16 cellular contexts compared by ENCODE assay signal in the genomic region with DNA sequence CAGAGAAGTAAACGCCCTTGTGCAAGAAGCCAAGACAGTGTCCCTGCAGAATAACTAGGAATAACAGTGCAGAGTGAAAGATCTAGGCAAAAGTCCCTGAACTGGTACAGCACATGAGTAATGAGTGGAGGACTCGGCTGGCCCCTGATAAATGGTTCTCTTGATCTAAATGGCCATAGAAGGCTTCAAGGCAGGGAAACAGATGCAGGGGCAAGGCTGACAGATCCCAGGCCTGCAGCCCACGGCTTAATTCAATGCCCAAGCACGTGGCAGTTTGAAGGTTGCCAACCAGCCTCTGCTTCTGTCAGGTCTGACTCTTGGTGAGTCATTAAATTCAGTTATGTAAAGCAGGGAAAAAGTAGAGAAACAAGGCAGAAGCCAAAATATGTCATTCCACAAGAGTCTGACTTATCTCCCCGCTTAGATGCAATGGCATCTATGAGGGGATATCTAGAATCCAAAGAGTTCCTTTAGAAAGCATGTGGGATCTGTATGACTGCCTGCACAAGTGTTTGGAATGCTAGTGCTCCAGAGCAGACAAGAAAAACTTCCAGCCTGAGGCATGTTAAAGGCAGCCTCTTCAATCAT.
DNase-seq lines count a peak whose midpoint lies in the region; ATAC-seq and TF ChIP-seq lines count a peak whose summit lies in the region.
"Had no signal": no experiment of that assay in that cellular context is flagged by ENCODE, and none has a peak within 500 bp of the region (broad histone marks: within the 10 kb centered on the region; RNA-seq: fewer than 3 reads in every experiment).

No MANE protein-coding gene starts in this region.

- peak; percentile 71 for DNase-seq in GM03348 (ENCODE audit: low spot score)
- peak; percentile 8 to 67 for DNase-seq in ascending aorta (ENCODE audit: low spot score in 2 of 2)
- DNase-seq in left cardiac atrium = peak; percentile 49
- DNase-seq in sciatic nerve (ENCODE audit: low spot score) = no peak
- no peak for DNase-seq in esophagus muscularis mucosa (ENCODE audit: extremely low spot score)
- DNase-seq in activated CD4-positive, alpha-beta T cell treated with anti-CD3 and anti-CD28 coated beads, Interleukin-2, amount 10 ng/mL, durations not matched to agents 7 days and 5 days = no peak
- DNase-seq: GOT3; NCI-H187; stimulated activated CD4-positive, alpha-beta T cell treated with anti-CD3 and anti-CD28 coated beads, Interleukin-4, amount 100 ng/mL, for 1 hour; upper lobe of left lung had no signal

- H3K27ac ChIP-seq in ascending aorta = peak overlapping the region in 1 of 2 donors; percentile 8
- H3K27ac ChIP-seq in esophagus muscularis mucosa (replicated peaks in 1 of 4) = no peak overlapping the region
- H3K27ac ChIP-seq: HL-60, upper lobe of left lung had no signal

- no peak for TF ChIP-seq EP300 in esophagus muscularis mucosa (IDR thresholded peaks at IDR 0.05)

- peak; percentile 80 to 96 for ATAC-seq in left cardiac atrium
- ATAC-seq in sciatic nerve = peak; percentile 75
- no peak for ATAC-seq in GM21529 (IDR thresholded peaks at IDR 0.05; ENCODE audit: unreplicated experiment)
- no peak for ATAC-seq in HG02840 (IDR thresholded peaks at IDR 0.05; ENCODE audit: low FRiP score, unreplicated experiment)
- ATAC-seq: activated CD4-positive, CD25-positive, alpha-beta regulatory T cell treated with anti-CD3 and anti-CD28 coated beads, Interleukin-2, amount 50 U/mL, for 24 hours had no signal

- peaks cover 0 to 9% of the 10 kb centered on the region in 2 donors for H3K4me1 ChIP-seq in ascending aorta
- peaks cover 7 to 11% (median 9%) of the 10 kb centered on the region in 4 donors for H3K4me1 ChIP-seq in esophagus muscularis mucosa
- H3K4me1 ChIP-seq: Caco-2 had no signal

- 30% methylated on average over 5 of the region's 5 CpGs for WGBS in esophagus muscularis mucosa

- CTCF ChIA-PET in activated CD4-positive, alpha-beta T cell treated with anti-CD3 and anti-CD28 coated beads, Interleukin-2, amount 10 ng/mL, durations not matched to agents 7 days and 5 days (lab: Charles Lee) = no interaction called here

- H3K36me3 ChIP-seq in ascending aorta = no peaks in the 10 kb centered on the region
- H3K36me3 ChIP-seq in esophagus muscularis mucosa = peaks cover 0 to 4% (median 0%) of the 10 kb centered on the region in 4 donors
- H3K36me3 ChIP-seq: upper lobe of left lung had no signal

- H3K9me3 ChIP-seq in ascending aorta (no peaks in the 10 kb centered on the region), esophagus muscularis mucosa (no peaks in the 10 kb centered on the region)
- H3K9me3 ChIP-seq: Caco-2, upper lobe of left lung had no signal

- TF ChIP-seq CTCF in ascending aorta (IDR thresholded peaks at IDR 0.05) (no peak), esophagus muscularis mucosa (IDR thresholded peaks at IDR 0.05) (no peak)

- no peak overlapping the region for H3K4me3 Mint-ChIP-seq in activated CD4-positive, alpha-beta T cell treated with anti-CD3 and anti-CD28 coated beads, Interleukin-2, amount 10 ng/mL, durations not matched to agents 7 days and 5 days
- H3K4me3 Mint-ChIP-seq: activated naive CD8-positive, alpha-beta T cell had no signal

- no peaks in the 10 kb centered on the region for H3K9me3 Mint-ChIP-seq in activated CD4-positive, alpha-beta T cell treated with anti-CD3 and anti-CD28 coated beads, Interleukin-2, amount 10 ng/mL, durations not matched to agents 7 days and 5 days

- no peaks in the 10 kb centered on the region for H3K27me3 ChIP-seq in ascending aorta
- H3K27me3 ChIP-seq in esophagus muscularis mucosa = no peaks in the 10 kb centered on the region
- H3K27me3 ChIP-seq: upper lobe of left lung had no signal

- H3K27me3 Mint-ChIP-seq in activated CD4-positive, alpha-beta T cell treated with anti-CD3 and anti-CD28 coated beads, Interleukin-2, amount 10 ng/mL, durations not matched to agents 7 days and 5 days = peaks cover 7% of the 10 kb centered on the region
- H3K27me3 Mint-ChIP-seq: activated naive CD8-positive, alpha-beta T cell had no signal

- H3K4me1 Mint-ChIP-seq in activated CD4-positive, alpha-beta T cell treated with anti-CD3 and anti-CD28 coated beads, Interleukin-2, amount 10 ng/mL, durations not matched to agents 7 days and 5 days = no peaks in the 10 kb centered on the region

- H3K4me3 ChIP-seq in ascending aorta (no peak overlapping the region), esophagus muscularis mucosa (no peak overlapping the region)
- H3K4me3 ChIP-seq: upper lobe of left lung had no signal

- H3K36me3 Mint-ChIP-seq in activated CD4-positive, alpha-beta T cell treated with anti-CD3 and anti-CD28 coated beads, Interleukin-2, amount 10 ng/mL, durations not matched to agents 7 days and 5 days (ENCODE audit: low read depth) = no peaks in the 10 kb centered on the region

- H3K27ac Mint-ChIP-seq in activated CD4-positive, alpha-beta T cell treated with anti-CD3 and anti-CD28 coated beads, Interleukin-2, amount 10 ng/mL, durations not matched to agents 7 days and 5 days = no peak overlapping the region
- H3K27ac Mint-ChIP-seq: activated naive CD8-positive, alpha-beta T cell had no signal

- intact Hi-C loops in ascending aorta (cut with DNase I) (no loop called here), left cardiac atrium (cut with DNase I) (no loop called here), sciatic nerve (cut with DNase I) (no loop called here), esophagus muscularis mucosa (cut with DNase I) (no loop called here)

- POLR2A ChIA-PET in activated CD4-positive, alpha-beta T cell treated with anti-CD3 and anti-CD28 coated beads, Interleukin-2, amount 10 ng/mL, durations not matched to agents 7 days and 5 days (lab: Charles Lee) = no interaction called here

- TF ChIP-seq POLR2A in esophagus muscularis mucosa (IDR thresholded peaks at IDR 0.05; ENCODE audit: low read depth) = no peak

Comparison
In these comparisons a context has a peak if more than half of its experiments do, and no peak if none do; other contexts are left out.
1. DNase-seq: peak in GM03348 (single experiment), ascending aorta (2 of 2) and left cardiac atrium (single experiment); none in sciatic nerve (single experiment), esophagus muscularis mucosa (single experiment) and activated CD4-positive, alpha-beta T cell treated with anti-CD3 and anti-CD28 coated beads, Interleukin-2, amount 10 ng/mL, durations not matched to agents 7 days and 5 days (single experiment).
2. ATAC-seq: peak in left cardiac atrium (2 of 2) and sciatic nerve (single experiment); none in GM21529 (single experiment) and HG02840 (single experiment).